Comparison of ENCODE assay signal across 1 cellular context in the genomic region with DNA sequence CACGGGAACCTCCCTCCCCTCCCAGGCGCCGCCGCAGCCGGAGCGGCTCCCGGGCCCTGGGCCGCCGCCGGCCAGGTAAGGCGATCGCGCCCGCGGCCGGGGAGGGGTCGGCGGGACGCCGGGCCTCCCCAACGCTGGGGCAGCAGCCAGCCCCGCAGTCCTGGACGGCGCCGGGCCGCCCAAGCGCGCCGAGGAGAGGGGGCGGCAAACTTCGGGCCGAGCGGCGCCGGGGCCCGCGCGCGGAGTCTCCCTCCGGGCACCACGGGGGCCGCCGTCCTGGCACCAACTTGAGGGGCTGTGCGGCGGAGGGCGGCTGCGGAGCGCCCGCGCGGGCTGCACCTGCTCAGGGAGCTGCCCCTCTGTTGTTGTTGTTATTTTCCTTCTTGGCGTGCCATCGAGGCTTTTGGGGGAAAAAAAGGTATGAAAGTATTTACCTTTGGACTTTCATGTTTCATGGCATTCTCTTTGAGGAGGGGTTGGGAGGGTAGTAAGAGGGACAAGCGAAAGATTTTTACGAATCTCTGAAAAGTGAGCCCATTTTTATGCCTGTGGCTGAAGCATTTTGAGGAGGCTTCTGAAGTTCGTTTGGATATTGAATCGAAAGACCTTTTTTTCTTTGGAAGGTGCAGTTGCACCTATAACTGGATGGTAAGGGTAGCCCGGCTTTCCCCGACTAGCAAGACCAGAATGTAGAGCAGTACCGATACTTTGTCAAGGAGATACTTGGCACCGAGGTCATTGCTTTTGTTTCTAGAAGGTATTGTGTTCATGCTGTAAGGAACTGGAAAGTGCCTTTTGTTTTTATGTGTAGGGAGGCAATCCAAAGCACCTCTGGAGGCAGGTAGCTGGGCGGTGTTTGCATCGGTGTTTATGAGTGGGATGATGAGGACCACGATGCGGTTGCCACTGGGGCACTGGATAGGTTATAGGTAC.
TF ChIP-seq lines count a peak whose summit lies in the region.

A gene with protein sequence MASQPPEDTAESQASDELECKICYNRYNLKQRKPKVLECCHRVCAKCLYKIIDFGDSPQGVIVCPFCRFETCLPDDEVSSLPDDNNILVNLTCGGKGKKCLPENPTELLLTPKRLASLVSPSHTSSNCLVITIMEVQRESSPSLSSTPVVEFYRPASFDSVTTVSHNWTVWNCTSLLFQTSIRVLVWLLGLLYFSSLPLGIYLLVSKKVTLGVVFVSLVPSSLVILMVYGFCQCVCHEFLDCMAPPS (plus strand): TSS at position 4 of the 933 bp plus-strand sequence. CDS start 52,168 bp downstream, outside the sequence.

TF ChIP-seq in K562, 482 proteins besides CTCF, POLR2A, EP300 and RAD21 (continued from another document and continues in another):
- TF ChIP-seq, protein P1, sequence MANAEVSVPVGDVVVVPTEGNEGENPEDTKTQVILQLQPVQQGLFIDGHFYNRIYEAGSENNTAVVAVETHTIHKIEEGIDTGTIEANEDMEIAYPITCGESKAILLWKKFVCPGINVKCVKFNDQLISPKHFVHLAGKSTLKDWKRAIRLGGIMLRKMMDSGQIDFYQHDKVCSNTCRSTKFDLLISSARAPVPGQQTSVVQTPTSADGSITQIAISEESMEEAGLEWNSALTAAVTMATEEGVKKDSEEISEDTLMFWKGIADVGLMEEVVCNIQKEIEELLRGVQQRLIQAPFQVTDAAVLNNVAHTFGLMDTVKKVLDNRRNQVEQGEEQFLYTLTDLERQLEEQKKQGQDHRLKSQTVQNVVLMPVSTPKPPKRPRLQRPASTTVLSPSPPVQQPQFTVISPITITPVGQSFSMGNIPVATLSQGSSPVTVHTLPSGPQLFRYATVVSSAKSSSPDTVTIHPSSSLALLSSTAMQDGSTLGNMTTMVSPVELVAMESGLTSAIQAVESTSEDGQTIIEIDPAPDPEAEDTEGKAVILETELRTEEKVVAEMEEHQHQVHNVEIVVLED (CRISPR knock-in tag; IDR thresholded peaks at IDR 0.05) = no peak
- TF ChIP-seq POLR2G (IDR thresholded peaks at IDR 0.05; ENCODE audit: low read depth, low read length) = peak; percentile 81
- TF ChIP-seq SRSF3 (IDR thresholded peaks at IDR 0.05; ENCODE audit: insufficient read depth, low read length) = no peak
- TF ChIP-seq NELFE (IDR thresholded peaks at IDR 0.05; ENCODE audit: insufficient read depth, insufficient read length) = no peak
- no peak for TF ChIP-seq ILK (tag; IDR thresholded peaks at IDR 0.05; ENCODE audit: borderline replicate concordance, low read depth)
- no peak for TF ChIP-seq KLF10 (CRISPR knock-in tag; IDR thresholded peaks at IDR 0.05)
- TF ChIP-seq NR2F6 (CRISPR knock-in tag; IDR thresholded peaks at IDR 0.05) = no peak
- TF ChIP-seq STAT5B (CRISPR knock-in tag; IDR thresholded peaks at IDR 0.05) = no peak
- TF ChIP-seq, protein P2, sequence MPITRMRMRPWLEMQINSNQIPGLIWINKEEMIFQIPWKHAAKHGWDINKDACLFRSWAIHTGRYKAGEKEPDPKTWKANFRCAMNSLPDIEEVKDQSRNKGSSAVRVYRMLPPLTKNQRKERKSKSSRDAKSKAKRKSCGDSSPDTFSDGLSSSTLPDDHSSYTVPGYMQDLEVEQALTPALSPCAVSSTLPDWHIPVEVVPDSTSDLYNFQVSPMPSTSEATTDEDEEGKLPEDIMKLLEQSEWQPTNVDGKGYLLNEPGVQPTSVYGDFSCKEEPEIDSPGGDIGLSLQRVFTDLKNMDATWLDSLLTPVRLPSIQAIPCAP (CRISPR knock-in tag; IDR thresholded peaks at IDR 0.05; ENCODE audit: borderline replicate concordance) = no peak
- no peak for TF ChIP-seq BRF1 (IDR thresholded peaks at IDR 0.05; ENCODE audit: borderline replicate concordance, extremely low read depth, insufficient read length)
- TF ChIP-seq, protein P3, sequence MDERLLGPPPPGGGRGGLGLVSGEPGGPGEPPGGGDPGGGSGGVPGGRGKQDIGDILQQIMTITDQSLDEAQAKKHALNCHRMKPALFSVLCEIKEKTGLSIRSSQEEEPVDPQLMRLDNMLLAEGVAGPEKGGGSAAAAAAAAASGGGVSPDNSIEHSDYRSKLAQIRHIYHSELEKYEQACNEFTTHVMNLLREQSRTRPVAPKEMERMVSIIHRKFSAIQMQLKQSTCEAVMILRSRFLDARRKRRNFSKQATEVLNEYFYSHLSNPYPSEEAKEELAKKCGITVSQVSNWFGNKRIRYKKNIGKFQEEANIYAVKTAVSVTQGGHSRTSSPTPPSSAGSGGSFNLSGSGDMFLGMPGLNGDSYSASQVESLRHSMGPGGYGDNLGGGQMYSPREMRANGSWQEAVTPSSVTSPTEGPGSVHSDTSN (CRISPR knock-in tag; IDR thresholded peaks at IDR 0.05; ENCODE audit: low read depth) = no peak
- TF ChIP-seq, protein P3 (tag; conservative IDR thresholded peaks at IDR 0.05; ENCODE audit: low read depth) = no peak
- TF ChIP-seq NONO (IDR thresholded peaks at IDR 0.05; ENCODE audit: low read depth in 2 of 2, low read length in 1 of 2) = 0 out of 4 replicates have a peak, but pooled peaks of 1 of the 2 experiments have one; percentile 38
- peak; percentile 37 for TF ChIP-seq TAF1 (IDR thresholded peaks at IDR 0.05; ENCODE audit: control insufficient read depth, extremely low read depth, insufficient read depth, low read length, severe bottlenecking)
- no peak for TF ChIP-seq HDGF (IDR thresholded peaks at IDR 0.05)
- TF ChIP-seq NFE2 (IDR thresholded peaks at IDR 0.05; ENCODE audit: low read depth) = no peak
- no peak for TF ChIP-seq ZNF311 (CRISPR knock-in tag; IDR thresholded peaks at IDR 0.05)
- TF ChIP-seq ZNF431 (CRISPR knock-in tag; IDR thresholded peaks at IDR 0.05) = 0 out of 2 replicates have a peak, but pooled peaks have one; percentile 16
- no peak for TF ChIP-seq ZNF140 (CRISPR knock-in tag; IDR thresholded peaks at IDR 0.05)
- TF ChIP-seq TGIF2 (CRISPR knock-in tag; IDR thresholded peaks at IDR 0.05) = no peak
- no peak for TF ChIP-seq PCBP2 (IDR thresholded peaks at IDR 0.05; ENCODE audit: low read depth, low read length, poor library complexity, severe bottlenecking)
- no peak for TF ChIP-seq ZNF212 (CRISPR knock-in tag; IDR thresholded peaks at IDR 0.05)
- 0 out of 2 replicates have a peak, but pooled peaks have one; percentile 38 for TF ChIP-seq ZNF740 (CRISPR knock-in tag; IDR thresholded peaks at IDR 0.05)
- no peak for TF ChIP-seq ZNF740 (tag; IDR thresholded peaks at IDR 0.05)
- TF ChIP-seq SMAD2 (IDR thresholded peaks at IDR 0.05; ENCODE audit: low read depth, low read length) = no peak
- TF ChIP-seq, protein P4, sequence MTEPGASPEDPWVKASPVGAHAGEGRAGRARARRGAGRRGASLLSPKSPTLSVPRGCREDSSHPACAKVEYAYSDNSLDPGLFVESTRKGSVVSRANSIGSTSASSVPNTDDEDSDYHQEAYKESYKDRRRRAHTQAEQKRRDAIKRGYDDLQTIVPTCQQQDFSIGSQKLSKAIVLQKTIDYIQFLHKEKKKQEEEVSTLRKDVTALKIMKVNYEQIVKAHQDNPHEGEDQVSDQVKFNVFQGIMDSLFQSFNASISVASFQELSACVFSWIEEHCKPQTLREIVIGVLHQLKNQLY (CRISPR knock-in tag; conservative IDR thresholded peaks at IDR 0.05) = no peak
- TF ChIP-seq HDAC1 (IDR thresholded peaks at IDR 0.05) = 0 out of 4 replicates have a peak, but pooled peaks of 1 of the 2 experiments have one; percentile 42
- no peak for TF ChIP-seq KLF6 (CRISPR knock-in tag; IDR thresholded peaks at IDR 0.05; ENCODE audit: borderline replicate concordance)
- TF ChIP-seq PHF21A (IDR thresholded peaks at IDR 0.05; ENCODE audit: borderline replicate concordance, low read depth) = no peak
- TF ChIP-seq JUNB (CRISPR knock-in tag; conservative IDR thresholded peaks at IDR 0.05) = no peak
- no peak for TF ChIP-seq XRCC4 (IDR thresholded peaks at IDR 0.05; ENCODE audit: extremely low read depth, insufficient read depth, insufficient read length)
- no peak for TF ChIP-seq MTA1 (IDR thresholded peaks at IDR 0.05; ENCODE audit: borderline replicate concordance)
- no peak for TF ChIP-seq NUFIP1 (IDR thresholded peaks at IDR 0.05; ENCODE audit: partially characterized antibody)
- no peak for TF ChIP-seq FOXM1 (IDR thresholded peaks at IDR 0.05; ENCODE audit: low read depth)
- TF ChIP-seq FOXM1 (CRISPR knock-in tag; IDR thresholded peaks at IDR 0.05; ENCODE audit: low read depth) = 0 out of 2 replicates have a peak, but pooled peaks have one; percentile 68
- no peak for TF ChIP-seq FOXA3 (CRISPR knock-in tag; conservative IDR thresholded peaks at IDR 0.05 in 1 of 2, IDR thresholded peaks at IDR 0.05 in 1 of 2)
- TF ChIP-seq, protein P5, sequence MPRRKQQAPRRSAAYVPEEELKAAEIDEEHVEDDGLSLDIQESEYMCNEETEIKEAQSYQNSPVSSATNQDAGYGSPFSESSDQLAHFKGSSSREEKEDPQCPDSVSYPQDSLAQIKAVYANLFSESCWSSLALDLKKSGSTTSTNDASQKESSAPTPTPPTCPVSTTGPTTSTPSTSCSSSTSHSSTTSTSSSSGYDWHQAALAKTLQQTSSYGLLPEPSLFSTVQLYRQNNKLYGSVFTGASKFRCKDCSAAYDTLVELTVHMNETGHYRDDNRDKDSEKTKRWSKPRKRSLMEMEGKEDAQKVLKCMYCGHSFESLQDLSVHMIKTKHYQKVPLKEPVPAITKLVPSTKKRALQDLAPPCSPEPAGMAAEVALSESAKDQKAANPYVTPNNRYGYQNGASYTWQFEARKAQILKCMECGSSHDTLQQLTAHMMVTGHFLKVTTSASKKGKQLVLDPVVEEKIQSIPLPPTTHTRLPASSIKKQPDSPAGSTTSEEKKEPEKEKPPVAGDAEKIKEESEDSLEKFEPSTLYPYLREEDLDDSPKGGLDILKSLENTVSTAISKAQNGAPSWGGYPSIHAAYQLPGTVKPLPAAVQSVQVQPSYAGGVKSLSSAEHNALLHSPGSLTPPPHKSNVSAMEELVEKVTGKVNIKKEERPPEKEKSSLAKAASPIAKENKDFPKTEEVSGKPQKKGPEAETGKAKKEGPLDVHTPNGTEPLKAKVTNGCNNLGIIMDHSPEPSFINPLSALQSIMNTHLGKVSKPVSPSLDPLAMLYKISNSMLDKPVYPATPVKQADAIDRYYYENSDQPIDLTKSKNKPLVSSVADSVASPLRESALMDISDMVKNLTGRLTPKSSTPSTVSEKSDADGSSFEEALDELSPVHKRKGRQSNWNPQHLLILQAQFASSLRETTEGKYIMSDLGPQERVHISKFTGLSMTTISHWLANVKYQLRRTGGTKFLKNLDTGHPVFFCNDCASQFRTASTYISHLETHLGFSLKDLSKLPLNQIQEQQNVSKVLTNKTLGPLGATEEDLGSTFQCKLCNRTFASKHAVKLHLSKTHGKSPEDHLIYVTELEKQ (CRISPR knock-in tag; IDR thresholded peaks at IDR 0.05) = no peak
- 0 out of 4 replicates have a peak, but pooled peaks of 1 of the 2 experiments have one; percentile 14 for TF ChIP-seq RCOR1 (IDR thresholded peaks at IDR 0.05; ENCODE audit: borderline replicate concordance in 1 of 2, low read depth in 2 of 2, low read length in 2 of 2)
- no peak for TF ChIP-seq ZNF232 (CRISPR knock-in tag; IDR thresholded peaks at IDR 0.05)
- no peak; the same call in 1 of the 2 replicates for TF ChIP-seq NFIC (IDR thresholded peaks at IDR 0.05)
- TF ChIP-seq E2F6 (IDR thresholded peaks at IDR 0.05; ENCODE audit: borderline replicate concordance in 1 of 2, extremely low read depth in 1 of 2, insufficient read depth in 1 of 2, insufficient read length in 1 of 2, low read depth in 1 of 2, low read length in 1 of 2, poor library complexity in 1 of 2, severe bottlenecking in 1 of 2) = peak; percentile 17 to 67
- TF ChIP-seq ZNF354B (CRISPR knock-in tag; IDR thresholded peaks at IDR 0.05) = no peak
- TF ChIP-seq, protein P6, sequence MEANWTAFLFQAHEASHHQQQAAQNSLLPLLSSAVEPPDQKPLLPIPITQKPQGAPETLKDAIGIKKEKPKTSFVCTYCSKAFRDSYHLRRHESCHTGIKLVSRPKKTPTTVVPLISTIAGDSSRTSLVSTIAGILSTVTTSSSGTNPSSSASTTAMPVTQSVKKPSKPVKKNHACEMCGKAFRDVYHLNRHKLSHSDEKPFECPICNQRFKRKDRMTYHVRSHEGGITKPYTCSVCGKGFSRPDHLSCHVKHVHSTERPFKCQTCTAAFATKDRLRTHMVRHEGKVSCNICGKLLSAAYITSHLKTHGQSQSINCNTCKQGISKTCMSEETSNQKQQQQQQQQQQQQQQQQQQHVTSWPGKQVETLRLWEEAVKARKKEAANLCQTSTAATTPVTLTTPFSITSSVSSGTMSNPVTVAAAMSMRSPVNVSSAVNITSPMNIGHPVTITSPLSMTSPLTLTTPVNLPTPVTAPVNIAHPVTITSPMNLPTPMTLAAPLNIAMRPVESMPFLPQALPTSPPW (CRISPR knock-in tag; IDR thresholded peaks at IDR 0.05) = peak; percentile 60
- TF ChIP-seq, protein P7, sequence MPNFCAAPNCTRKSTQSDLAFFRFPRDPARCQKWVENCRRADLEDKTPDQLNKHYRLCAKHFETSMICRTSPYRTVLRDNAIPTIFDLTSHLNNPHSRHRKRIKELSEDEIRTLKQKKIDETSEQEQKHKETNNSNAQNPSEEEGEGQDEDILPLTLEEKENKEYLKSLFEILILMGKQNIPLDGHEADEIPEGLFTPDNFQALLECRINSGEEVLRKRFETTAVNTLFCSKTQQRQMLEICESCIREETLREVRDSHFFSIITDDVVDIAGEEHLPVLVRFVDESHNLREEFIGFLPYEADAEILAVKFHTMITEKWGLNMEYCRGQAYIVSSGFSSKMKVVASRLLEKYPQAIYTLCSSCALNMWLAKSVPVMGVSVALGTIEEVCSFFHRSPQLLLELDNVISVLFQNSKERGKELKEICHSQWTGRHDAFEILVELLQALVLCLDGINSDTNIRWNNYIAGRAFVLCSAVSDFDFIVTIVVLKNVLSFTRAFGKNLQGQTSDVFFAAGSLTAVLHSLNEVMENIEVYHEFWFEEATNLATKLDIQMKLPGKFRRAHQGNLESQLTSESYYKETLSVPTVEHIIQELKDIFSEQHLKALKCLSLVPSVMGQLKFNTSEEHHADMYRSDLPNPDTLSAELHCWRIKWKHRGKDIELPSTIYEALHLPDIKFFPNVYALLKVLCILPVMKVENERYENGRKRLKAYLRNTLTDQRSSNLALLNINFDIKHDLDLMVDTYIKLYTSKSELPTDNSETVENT (CRISPR knock-in tag; IDR thresholded peaks at IDR 0.05) = no peak
- no peak for TF ChIP-seq ZNF785 (CRISPR knock-in tag; IDR thresholded peaks at IDR 0.05)
